In genomic region chr12:57005980-57006808, GRCh38 we compare ENCODE assay signal across 8 cellular contexts. TPM values are rescaled to one million over a fixed set of nuclear protein-coding genes. Genes with fewer than 3 reads are reported as not detected.
DNase-seq lines count a peak whose midpoint lies in the region; ATAC-seq and TF ChIP-seq lines count a peak whose summit lies in the region.

TSS of gene ZBTB39 (minus strand) at chr12:57006546. CDS start at chr12:57004917, 1,629 bp downstream.

- no peaks in the 10 kb centered on the region for H3K27me3 Mint-ChIP-seq in Caco-2 (ENCODE audit: insufficient read depth, unreplicated experiment)
- H3K27me3 Mint-ChIP-seq in activated naive CD8-positive, alpha-beta T cell: no peaks in the 10 kb centered on the region

- H3K27ac ChIP-seq in cardiac muscle cell (peak within 1 kb of the TSS; percentile 71), aorta (ENCODE audit: low read depth in 1 of 2, low read length in 2 of 2) (peak within 1 kb of the TSS in 1 of 2 donors; percentile 8)

- H3K9me3 Mint-ChIP-seq in Caco-2 (ENCODE audit: unreplicated experiment): no peaks in the 10 kb centered on the region
- no peaks in the 10 kb centered on the region for H3K9me3 Mint-ChIP-seq in activated naive CD8-positive, alpha-beta T cell (ENCODE audit: low read depth)

- peaks cover 29% of the 10 kb centered on the region for H3K36me3 Mint-ChIP-seq in Caco-2 (ENCODE audit: insufficient read depth, unreplicated experiment)
- peaks cover 10% of the 10 kb centered on the region for H3K36me3 Mint-ChIP-seq in activated naive CD8-positive, alpha-beta T cell

- H3K9me3 ChIP-seq in Caco-2 (no peaks in the 10 kb centered on the region), cardiac muscle cell (ENCODE audit: low read depth) (no peaks in the 10 kb centered on the region), aorta (ENCODE audit: control insufficient read depth, low read length) (no peaks in the 10 kb centered on the region)

- in situ Hi-C loops in SK-MEL-5 (cut with HindIII; ENCODE audit: low pct_unique_long_range_greater_than_20kb, low sequenced_read_pairs): no loop called here

- H3K4me1 ChIP-seq in Caco-2 (peaks cover 28% of the 10 kb centered on the region), cardiac muscle cell (ENCODE audit: low read depth) (peaks cover 20% of the 10 kb centered on the region), aorta (ENCODE audit: control insufficient read depth in 1 of 2, insufficient read depth in 2 of 2, low read length in 2 of 2) (no peaks in the 10 kb centered on the region)

- intact Hi-C loops in Caco-2 (cut with micrococcal nuclease; ENCODE audit: unreplicated experiment) (no loop called here), posterior cingulate gyrus (cut with DNase I) (no loop called here), aorta (cut with DNase I) (loop anchor here in 1 of 2 donors (5.0 kb wide), 2 partner anchors 56 to 106 kb away; partner anchors contain the start of gene STAT6)

- WGBS in aorta, 2 donors: 0 to 1% methylated on average over 56 to 94 of the region's 94 CpGs

- DNase-seq in Caco-2 (peak in 1 of 2 experiments; percentile 82), HuH-7 (ENCODE audit: low spot score) (peak; percentile 89), SK-MEL-5 (ENCODE audit: low read depth, low spot score) (peak; percentile 56), cardiac muscle cell (ENCODE audit: low read depth in 1 of 2, low spot score in 1 of 2) (peak; percentile 69 to 85), posterior cingulate gyrus (peak in 9 of 10 donors; percentile 23 to 94 (median 49)), aorta (peak; percentile 62 to 86)

- H3K36me3 ChIP-seq in Caco-2 (ENCODE audit: control insufficient read depth, insufficient read depth, low read length): peaks cover 6% of the 10 kb centered on the region; the same call in 1 of the 2 replicates
- peaks cover 9% of the 10 kb centered on the region for H3K36me3 ChIP-seq in cardiac muscle cell
- H3K36me3 ChIP-seq in aorta (ENCODE audit: control insufficient read depth in 1 of 2, insufficient read depth in 2 of 2, low read length in 1 of 2): peaks cover 0 to 3% of the 10 kb centered on the region in 2 donors

- peak within 1 kb of the TSS; percentile 57 for H3K27ac Mint-ChIP-seq in Caco-2 (ENCODE audit: unreplicated experiment)
- H3K27ac Mint-ChIP-seq in activated naive CD8-positive, alpha-beta T cell: peak within 1 kb of the TSS; percentile 95

- H3K27me3 ChIP-seq in Caco-2 (replicated peaks; ENCODE audit: control insufficient read depth, insufficient read depth, low read length) (no peaks in the 10 kb centered on the region), cardiac muscle cell (no peaks in the 10 kb centered on the region), aorta (ENCODE audit: control insufficient read depth in 1 of 2, insufficient read depth in 2 of 2, low read length in 1 of 2) (no peaks in the 10 kb centered on the region)

- peak within 1 kb of the TSS; percentile 78 for H3K4me3 ChIP-seq in Caco-2 (ENCODE audit: low read depth, low read length)
- peak within 1 kb of the TSS; percentile 71 for H3K4me3 ChIP-seq in cardiac muscle cell
- H3K4me3 ChIP-seq in aorta (ENCODE audit: low read length in 2 of 2): peak within 1 kb of the TSS; percentile 83 to 96

- H3K4me1 Mint-ChIP-seq in Caco-2 (ENCODE audit: low read depth, unreplicated experiment): peaks cover 41% of the 10 kb centered on the region
- H3K4me1 Mint-ChIP-seq in activated naive CD8-positive, alpha-beta T cell (ENCODE audit: low read depth): peaks cover 61% of the 10 kb centered on the region

- POLR2A ChIA-PET in Caco-2 (lab: Charles Lee): no interaction called here

- ATAC-seq in GM19467 (IDR thresholded peaks at IDR 0.05; ENCODE audit: unreplicated experiment): peak; percentile 62
- peak; percentile 80 for ATAC-seq in aorta (ENCODE audit: low FRiP score)

- CTCF ChIA-PET in Caco-2 (lab: Charles Lee): interaction anchor here (0.9 to 1.6 kb wide), 2 partner anchors 12 to 106 kb away, joined by 5 to 7 read pairs; no protein-coding TSS in a partner anchor

- BruUV-seq in Caco-2 (replicated peaks; lab: Mats Ljungman, UMichigan): no TSS peak

- peak within 1 kb of the TSS; percentile 80 for H3K4me3 Mint-ChIP-seq in Caco-2 (ENCODE audit: unreplicated experiment)
- peak within 1 kb of the TSS; percentile 96 for H3K4me3 Mint-ChIP-seq in activated naive CD8-positive, alpha-beta T cell

- TF ChIP-seq CTCF in Caco-2 (IDR thresholded peaks at IDR 0.05; ENCODE audit: insufficient read depth in 1 of 2, low read depth in 1 of 2, low read length in 1 of 2, severe bottlenecking in 1 of 2, unreplicated experiment in 1 of 2) (peak; percentile 58 to 66), cardiac muscle cell (IDR thresholded peaks at IDR 0.05; ENCODE audit: low read depth, low read length) (peak; percentile 47)

RNA-seq across cellular contexts. Expression of gene ZBTB39, which starts in this region (rescaled TPM):
- total RNA-seq in Caco-2 (2022): 12.2 and 12.8 TPM in 2 replicates
- total RNA-seq in SK-MEL-5 (2014; rRNA removed; shearing (Covaris generic)): 5.6 and 6.0 TPM in 2 replicates
- polyA plus RNA-seq in SK-MEL-5 (2015; cell fraction: cytosol; rRNA removed): 6.6 and 6.9 TPM in 2 replicates
- polyA plus RNA-seq in SK-MEL-5 (2015; cell fraction: nucleus; rRNA removed): 12.5 and 14.0 TPM in 2 replicates
- 14.4 and 17.9 TPM in 2 replicates for total RNA-seq in cardiac muscle cell
- polyA plus RNA-seq in cardiac muscle cell: 8.8 and 9.9 TPM in 2 replicates
- 1 to 10 TPM; 6.5 to 6.8 TPM for total RNA-seq in aorta
- polyA plus RNA-seq in aorta: 1 to 10 TPM; 1.5 to 2.1 TPM
